Comparison of ENCODE assay signal across 1 cellular context in the genomic region with DNA sequence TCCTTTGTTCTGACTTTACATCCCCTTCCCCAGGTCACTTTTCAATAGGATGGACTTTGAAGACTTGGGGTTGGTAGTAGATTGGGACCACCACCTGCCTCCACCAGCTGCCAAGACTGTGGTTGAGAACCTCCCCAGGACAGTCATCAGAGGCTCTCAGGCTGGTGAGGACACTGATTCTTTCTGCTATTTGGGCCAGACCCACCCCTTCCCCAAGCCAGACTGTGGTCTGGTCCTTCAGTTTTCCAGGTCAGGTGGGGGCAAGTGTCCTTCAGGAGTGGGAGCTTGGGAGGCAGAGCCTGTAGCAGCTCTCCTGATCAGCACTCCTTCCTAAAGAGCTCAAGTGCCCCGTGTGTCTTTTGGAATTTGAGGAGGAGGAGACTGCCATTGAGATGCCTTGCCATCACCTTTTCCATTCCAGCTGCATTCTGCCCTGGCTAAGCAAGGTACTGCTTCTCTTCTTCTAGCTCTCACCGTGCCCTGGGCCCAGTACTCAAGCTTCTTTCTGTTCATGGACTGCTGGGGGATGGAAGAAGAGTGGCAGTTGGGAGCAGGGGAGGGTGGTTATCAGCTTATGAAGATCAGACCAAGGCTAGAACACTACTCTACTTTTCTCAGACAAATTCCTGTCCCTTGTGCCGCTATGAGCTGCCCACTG.
TF ChIP-seq lines count a peak whose summit lies in the region.

No MANE protein-coding gene starts in this region.

TF ChIP-seq in H1, 55 proteins besides CTCF, POLR2A, EP300 and RAD21:
- TF ChIP-seq SIX5 (IDR thresholded peaks at IDR 0.05; ENCODE audit: low read depth, low read length) (no peak), TCF12 (IDR thresholded peaks at IDR 0.05; ENCODE audit: low read depth, low read length) (no peak), CREB1 (IDR thresholded peaks at IDR 0.05) (no peak), BCL11A (IDR thresholded peaks at IDR 0.05; ENCODE audit: low read depth in 2 of 2, low read length in 2 of 2) (no peak), HDAC2 (IDR thresholded peaks at IDR 0.05; ENCODE audit: borderline replicate concordance in 1 of 2, low read depth in 2 of 2, low read length in 2 of 2) (no peak), SAP30 (IDR thresholded peaks at IDR 0.05; ENCODE audit: insufficient read depth, insufficient replicate concordance, low read length) (no peak), SUZ12 (IDR thresholded peaks at IDR 0.05; ENCODE audit: low read length) (no peak)
- TF ChIP-seq, protein P1, sequence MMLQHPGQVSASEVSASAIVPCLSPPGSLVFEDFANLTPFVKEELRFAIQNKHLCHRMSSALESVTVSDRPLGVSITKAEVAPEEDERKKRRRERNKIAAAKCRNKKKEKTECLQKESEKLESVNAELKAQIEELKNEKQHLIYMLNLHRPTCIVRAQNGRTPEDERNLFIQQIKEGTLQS (IDR thresholded peaks at IDR 0.05; ENCODE audit: insufficient read depth, low read depth, low read length), result no peak
TF ChIP-seq in H1: peak in this region for 0.
